In the genomic region with DNA sequence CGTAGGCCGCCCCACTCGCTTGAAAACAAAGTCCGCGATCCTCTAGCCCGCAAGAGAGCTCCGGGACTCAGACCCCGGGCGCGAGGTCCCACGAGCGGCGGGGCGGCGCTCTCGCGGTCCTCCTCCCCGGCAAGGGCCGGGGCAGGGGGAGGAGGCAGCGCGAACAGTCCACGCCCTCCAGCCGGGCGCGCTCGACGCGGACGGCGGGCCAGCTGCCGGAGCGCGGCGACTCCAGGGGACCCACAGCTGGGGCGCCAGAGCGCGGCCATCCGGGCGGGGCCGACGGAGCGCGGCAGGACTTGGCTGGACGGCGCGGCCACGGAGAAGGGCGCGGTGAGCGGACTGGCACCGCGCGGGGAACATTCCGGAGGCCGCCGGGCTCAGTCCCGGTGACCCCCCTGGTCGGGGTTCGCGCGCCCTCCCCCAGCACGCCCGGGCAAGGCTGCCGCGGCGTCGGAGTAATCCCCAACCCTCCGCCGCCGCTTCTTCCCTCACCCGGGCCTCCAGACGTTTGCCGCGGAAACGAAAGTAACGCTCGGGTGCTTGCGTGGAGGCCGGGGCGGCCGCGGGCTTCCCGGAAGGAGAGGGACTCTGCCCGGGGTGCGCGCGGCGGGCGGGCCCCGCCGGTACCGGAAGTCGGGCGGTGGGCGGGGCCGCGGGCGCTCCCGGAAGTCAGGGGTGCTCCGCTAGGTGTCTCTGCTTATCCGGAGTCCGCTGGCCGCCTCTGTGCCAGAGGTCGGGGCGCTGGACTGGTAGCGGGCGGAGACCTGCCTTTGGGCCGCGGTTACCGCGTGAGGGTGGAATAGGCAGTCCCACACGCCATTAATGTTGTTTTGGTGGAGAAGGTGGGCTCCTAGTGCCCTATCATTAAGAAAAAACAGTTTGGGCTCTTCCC, we compare ENCODE assay signal across 1 cellular context.
TF ChIP-seq lines count a peak whose summit lies in the region.

TSS of gene RIPK1 (plus strand) at position 166 of the 895 bp plus-strand sequence. CDS start 8,330 bp downstream, outside the sequence.

TF ChIP-seq in HepG2, 621 proteins besides CTCF, POLR2A, EP300 and RAD21 (continued from another document and continues in another):
- TF ChIP-seq HNF1A (IDR thresholded peaks at IDR 0.05; ENCODE audit: low read depth) = no peak; the same call in 1 of the 2 replicates
- peak; percentile 41; the same call in 1 of the 2 replicates for TF ChIP-seq HNF1A (CRISPR knock-in tag; IDR thresholded peaks at IDR 0.05; ENCODE audit: borderline replicate concordance)
- 0 out of 2 replicates have a peak, but pooled peaks have one; percentile 29 for TF ChIP-seq ZNF24 (IDR thresholded peaks at IDR 0.05)
- peak; percentile 76; the same call in 1 of the 2 replicates for TF ChIP-seq ZBTB20 (CRISPR knock-in tag; IDR thresholded peaks at IDR 0.05; ENCODE audit: borderline replicate concordance, low read depth)
- peak; percentile 95 for TF ChIP-seq ZFX (CRISPR knock-in tag; IDR thresholded peaks at IDR 0.05; ENCODE audit: low read depth)
- TF ChIP-seq MXD4 (CRISPR knock-in tag; IDR thresholded peaks at IDR 0.05) = peak; percentile 55
- TF ChIP-seq MIER2 (CRISPR knock-in tag; IDR thresholded peaks at IDR 0.05) = no peak
- TF ChIP-seq ELF3 (CRISPR knock-in tag; IDR thresholded peaks at IDR 0.05) = peak; percentile 97
- peak; percentile 89; the same call in 1 of the 2 replicates for TF ChIP-seq FOXC1 (CRISPR knock-in tag; IDR thresholded peaks at IDR 0.05; ENCODE audit: borderline replicate concordance)
- peak; percentile 61; the same call in 1 of the 2 replicates for TF ChIP-seq ZNF589 (CRISPR knock-in tag; conservative IDR thresholded peaks at IDR 0.05)
- TF ChIP-seq, protein P1, sequence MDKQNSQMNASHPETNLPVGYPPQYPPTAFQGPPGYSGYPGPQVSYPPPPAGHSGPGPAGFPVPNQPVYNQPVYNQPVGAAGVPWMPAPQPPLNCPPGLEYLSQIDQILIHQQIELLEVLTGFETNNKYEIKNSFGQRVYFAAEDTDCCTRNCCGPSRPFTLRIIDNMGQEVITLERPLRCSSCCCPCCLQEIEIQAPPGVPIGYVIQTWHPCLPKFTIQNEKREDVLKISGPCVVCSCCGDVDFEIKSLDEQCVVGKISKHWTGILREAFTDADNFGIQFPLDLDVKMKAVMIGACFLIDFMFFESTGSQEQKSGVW (CRISPR knock-in tag; IDR thresholded peaks at IDR 0.05; ENCODE audit: borderline replicate concordance) = no peak; the same call in 1 of the 2 replicates
- TF ChIP-seq, protein P2, sequence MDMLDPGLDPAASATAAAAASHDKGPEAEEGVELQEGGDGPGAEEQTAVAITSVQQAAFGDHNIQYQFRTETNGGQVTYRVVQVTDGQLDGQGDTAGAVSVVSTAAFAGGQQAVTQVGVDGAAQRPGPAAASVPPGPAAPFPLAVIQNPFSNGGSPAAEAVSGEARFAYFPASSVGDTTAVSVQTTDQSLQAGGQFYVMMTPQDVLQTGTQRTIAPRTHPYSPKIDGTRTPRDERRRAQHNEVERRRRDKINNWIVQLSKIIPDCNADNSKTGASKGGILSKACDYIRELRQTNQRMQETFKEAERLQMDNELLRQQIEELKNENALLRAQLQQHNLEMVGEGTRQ (IDR thresholded peaks at IDR 0.05; ENCODE audit: low read depth, low read length) = no peak
- TF ChIP-seq, protein P2 (CRISPR knock-in tag; IDR thresholded peaks at IDR 0.05; ENCODE audit: borderline replicate concordance) = no peak
- TF ChIP-seq TP53 (CRISPR knock-in tag; conservative IDR thresholded peaks at IDR 0.05) = no peak
- TF ChIP-seq ZNF430 (CRISPR knock-in tag; IDR thresholded peaks at IDR 0.05) = peak; percentile 93
- no peak for TF ChIP-seq MAFF (IDR thresholded peaks at IDR 0.05; ENCODE audit: low read depth, low read length)
- TF ChIP-seq PATZ1 (CRISPR knock-in tag; IDR thresholded peaks at IDR 0.05) = peak; percentile 52; the same call in 1 of the 2 replicates
- 0 out of 2 replicates have a peak, but pooled peaks have one; percentile 12 for TF ChIP-seq TCF7 (IDR thresholded peaks at IDR 0.05; ENCODE audit: low read depth)
- 0 out of 2 replicates have a peak, but pooled peaks have one; percentile 66 for TF ChIP-seq HOXA7 (CRISPR knock-in tag; IDR thresholded peaks at IDR 0.05)
- TF ChIP-seq TERF1 (CRISPR knock-in tag; IDR thresholded peaks at IDR 0.05) = no peak
- no peak for TF ChIP-seq RFX1 (IDR thresholded peaks at IDR 0.05)
- peak; percentile 98 for TF ChIP-seq U2AF1 (optimal IDR thresholded peaks at IDR 0.05; ENCODE audit: low read depth, low read length)
- TF ChIP-seq, protein P3, sequence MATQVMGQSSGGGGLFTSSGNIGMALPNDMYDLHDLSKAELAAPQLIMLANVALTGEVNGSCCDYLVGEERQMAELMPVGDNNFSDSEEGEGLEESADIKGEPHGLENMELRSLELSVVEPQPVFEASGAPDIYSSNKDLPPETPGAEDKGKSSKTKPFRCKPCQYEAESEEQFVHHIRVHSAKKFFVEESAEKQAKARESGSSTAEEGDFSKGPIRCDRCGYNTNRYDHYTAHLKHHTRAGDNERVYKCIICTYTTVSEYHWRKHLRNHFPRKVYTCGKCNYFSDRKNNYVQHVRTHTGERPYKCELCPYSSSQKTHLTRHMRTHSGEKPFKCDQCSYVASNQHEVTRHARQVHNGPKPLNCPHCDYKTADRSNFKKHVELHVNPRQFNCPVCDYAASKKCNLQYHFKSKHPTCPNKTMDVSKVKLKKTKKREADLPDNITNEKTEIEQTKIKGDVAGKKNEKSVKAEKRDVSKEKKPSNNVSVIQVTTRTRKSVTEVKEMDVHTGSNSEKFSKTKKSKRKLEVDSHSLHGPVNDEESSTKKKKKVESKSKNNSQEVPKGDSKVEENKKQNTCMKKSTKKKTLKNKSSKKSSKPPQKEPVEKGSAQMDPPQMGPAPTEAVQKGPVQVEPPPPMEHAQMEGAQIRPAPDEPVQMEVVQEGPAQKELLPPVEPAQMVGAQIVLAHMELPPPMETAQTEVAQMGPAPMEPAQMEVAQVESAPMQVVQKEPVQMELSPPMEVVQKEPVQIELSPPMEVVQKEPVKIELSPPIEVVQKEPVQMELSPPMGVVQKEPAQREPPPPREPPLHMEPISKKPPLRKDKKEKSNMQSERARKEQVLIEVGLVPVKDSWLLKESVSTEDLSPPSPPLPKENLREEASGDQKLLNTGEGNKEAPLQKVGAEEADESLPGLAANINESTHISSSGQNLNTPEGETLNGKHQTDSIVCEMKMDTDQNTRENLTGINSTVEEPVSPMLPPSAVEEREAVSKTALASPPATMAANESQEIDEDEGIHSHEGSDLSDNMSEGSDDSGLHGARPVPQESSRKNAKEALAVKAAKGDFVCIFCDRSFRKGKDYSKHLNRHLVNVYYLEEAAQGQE (IDR thresholded peaks at IDR 0.05; ENCODE audit: borderline replicate concordance in 1 of 2, low read depth in 1 of 2, low read length in 2 of 2) = peak in 1 of 2 experiments; percentile 48; a peak in 1 of 4 replicates
- TF ChIP-seq ZNF264 (CRISPR knock-in tag; IDR thresholded peaks at IDR 0.05) = peak; percentile 14; the same call in 1 of the 2 replicates
- TF ChIP-seq ZNF281 (CRISPR knock-in tag; IDR thresholded peaks at IDR 0.05; ENCODE audit: borderline replicate concordance) = peak; percentile 59
- TF ChIP-seq, protein P4, sequence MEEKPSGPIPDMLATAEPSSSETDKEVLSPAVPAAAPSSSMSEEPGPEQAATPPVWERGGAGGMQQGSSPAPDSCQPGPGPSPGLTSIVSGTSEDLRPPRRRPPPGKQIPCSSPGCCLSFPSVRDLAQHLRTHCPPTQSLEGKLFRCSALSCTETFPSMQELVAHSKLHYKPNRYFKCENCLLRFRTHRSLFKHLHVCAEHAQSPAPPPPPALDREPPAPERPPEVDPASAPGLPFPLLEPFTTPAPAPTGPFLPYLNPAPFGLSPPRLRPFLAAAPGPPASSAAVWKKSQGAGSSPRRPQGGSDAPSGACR (CRISPR knock-in tag; IDR thresholded peaks at IDR 0.05) = peak; percentile 60; the same call in 1 of the 2 replicates
- no peak for TF ChIP-seq ATM (IDR thresholded peaks at IDR 0.05; ENCODE audit: borderline replicate concordance)
- TF ChIP-seq, protein P5, sequence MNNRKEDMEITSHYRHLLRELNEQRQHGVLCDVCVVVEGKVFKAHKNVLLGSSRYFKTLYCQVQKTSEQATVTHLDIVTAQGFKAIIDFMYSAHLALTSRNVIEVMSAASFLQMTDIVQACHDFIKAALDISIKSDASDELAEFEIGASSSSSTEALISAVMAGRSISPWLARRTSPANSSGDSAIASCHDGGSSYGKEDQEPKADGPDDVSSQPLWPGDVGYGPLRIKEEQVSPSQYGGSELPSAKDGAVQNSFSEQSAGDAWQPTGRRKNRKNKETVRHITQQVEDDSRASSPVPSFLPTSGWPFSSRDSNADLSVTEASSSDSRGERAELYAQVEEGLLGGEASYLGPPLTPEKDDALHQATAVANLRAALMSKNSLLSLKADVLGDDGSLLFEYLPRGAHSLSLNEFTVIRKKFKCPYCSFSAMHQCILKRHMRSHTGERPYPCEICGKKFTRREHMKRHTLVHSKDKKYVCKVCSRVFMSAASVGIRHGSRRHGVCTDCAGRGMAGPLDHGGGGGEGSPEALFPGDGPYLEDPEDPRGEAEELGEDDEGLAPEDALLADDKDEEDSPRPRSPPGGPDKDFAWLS (CRISPR knock-in tag; IDR thresholded peaks at IDR 0.05; ENCODE audit: borderline replicate concordance) = no peak
